Comparison of ENCODE assay signal across 8 cellular contexts in the genomic region with DNA sequence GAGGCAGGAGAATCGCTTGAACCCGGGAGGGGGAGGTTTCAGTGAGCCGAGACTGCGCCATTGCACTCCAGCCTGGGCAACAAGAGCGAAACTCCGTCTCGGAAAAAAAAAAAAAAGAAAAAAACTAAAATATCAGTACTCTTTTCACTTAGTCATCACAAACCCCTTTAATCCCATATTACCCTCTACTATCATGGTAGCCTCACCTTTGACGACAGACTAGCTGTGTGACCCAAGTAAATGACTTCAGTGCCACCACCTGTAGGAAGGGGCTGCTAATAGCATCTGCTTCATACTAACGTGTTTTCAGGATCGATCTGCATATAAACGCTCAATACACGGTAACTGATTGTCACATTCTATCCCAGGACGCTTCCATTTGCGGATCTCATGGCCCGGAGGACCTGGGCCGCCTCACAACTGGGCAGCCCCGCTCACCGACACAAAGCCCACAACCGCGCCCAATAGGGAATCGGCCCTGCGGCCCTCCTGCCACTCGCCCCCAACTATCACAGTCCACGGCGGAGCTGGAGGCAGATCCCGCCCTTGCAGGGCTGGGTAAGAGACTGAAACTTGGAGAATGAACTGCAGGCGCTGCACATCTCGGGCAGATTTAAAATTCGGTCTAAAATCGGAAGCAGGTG. TPM values are rescaled to one million over a fixed set of nuclear protein-coding genes. Genes with fewer than 3 reads are reported as not detected.
A peak's percentile ranks its signal among the peaks of the same experiment; 100 is the strongest.
DNase-seq lines count a peak whose midpoint lies in the region; ATAC-seq, FAIRE-seq and TF ChIP-seq lines count a peak whose summit lies in the region.

No MANE protein-coding gene starts in this region.

- H3K27ac Mint-ChIP-seq in activated naive CD8-positive, alpha-beta T cell treated with anti-CD3 and anti-CD28 coated beads, Interleukin-2, amount 10 ng/mL, durations not matched to agents 7 days and 5 days = peak overlapping the region; percentile 89

- CTCF ChIA-PET in BJ (lab: Yijun Ruan, JAX) = interaction anchor here (0.7 to 2.7 kb wide), 4 partner anchors 14 to 153 kb away, joined by 3 to 11 read pairs (median 6); no protein-coding TSS in a partner anchor

- H3K36me3 Mint-ChIP-seq in activated naive CD8-positive, alpha-beta T cell treated with anti-CD3 and anti-CD28 coated beads, Interleukin-2, amount 10 ng/mL, durations not matched to agents 7 days and 5 days = peaks cover 33% of the 10 kb centered on the region

- H3K9me3 Mint-ChIP-seq in activated naive CD8-positive, alpha-beta T cell treated with anti-CD3 and anti-CD28 coated beads, Interleukin-2, amount 10 ng/mL, durations not matched to agents 7 days and 5 days = peaks cover 6% of the 10 kb centered on the region

- no peak for FAIRE-seq in small intestine (lab: Jason Lieb, UNC)

- 12 to 15% (median 15%) methylated on average over 30 of the region's 30 CpGs for WGBS in small intestine, 3 donors

- DNase-seq in BJ (ENCODE audit: low read depth) = no peak
- peak; percentile 69 for DNase-seq in NCI-H510A treated with DMSO at 0.1 percent for 48 hours (lab: John Stamatoyannopoulos, UW)
- no peak for DNase-seq in activated naive CD8-positive, alpha-beta T cell treated with anti-CD3 and anti-CD28 coated beads, Interleukin-2, amount 10 ng/mL, durations not matched to agents 7 days and 5 days
- no peak for DNase-seq in small intestine
- DNase-seq in 8988T = no peak

- ATAC-seq in GM18873 (IDR thresholded peaks at IDR 0.05; ENCODE audit: low FRiP score, unreplicated experiment) (peak; percentile 20), HG03066 (IDR thresholded peaks at IDR 0.05; ENCODE audit: low read depth, unreplicated experiment) (peak; percentile 22)
- peak; percentile 34 for ATAC-seq in activated naive CD8-positive, alpha-beta T cell treated with anti-CD3 and anti-CD28 coated beads, Interleukin-2, amount 10 ng/mL, durations not matched to agents 7 days and 5 days (ENCODE audit: low read depth)

- peaks cover 10% of the 10 kb centered on the region for H3K27me3 Mint-ChIP-seq in activated naive CD8-positive, alpha-beta T cell treated with anti-CD3 and anti-CD28 coated beads, Interleukin-2, amount 10 ng/mL, durations not matched to agents 7 days and 5 days

- POLR2A ChIA-PET in BJ (lab: Charles Lee) = interaction anchor here (0.9 kb wide), 1 partner anchor 162 kb away, joined by 5 read pairs; no protein-coding TSS in a partner anchor
- POLR2A ChIA-PET in activated naive CD8-positive, alpha-beta T cell treated with anti-CD3 and anti-CD28 coated beads, Interleukin-2, amount 10 ng/mL, durations not matched to agents 7 days and 5 days (lab: Charles Lee) = interaction anchor here (0.7 to 3.4 kb wide), 24 partner anchors 9 to 244 kb away, joined by 3 to 42 read pairs (median 5); a partner anchor contains a TSS

- H3K9ac ChIP-seq in iPS-18a (ENCODE audit: low read length) = peak overlapping the region; percentile 85

- peak overlapping the region; percentile 74 for H3K4me3 ChIP-seq in BJ (ENCODE audit: low read depth, low read length)
- peak overlapping the region; percentile 90 for H3K4me3 ChIP-seq in iPS-18a (ENCODE audit: low read length)
- peak overlapping the region; percentile 43 to 67 for H3K4me3 ChIP-seq in small intestine (ENCODE audit: low read depth in 1 of 2, low read length in 2 of 2)

- peaks cover 23% of the 10 kb centered on the region for H3K4me1 Mint-ChIP-seq in activated naive CD8-positive, alpha-beta T cell treated with anti-CD3 and anti-CD28 coated beads, Interleukin-2, amount 10 ng/mL, durations not matched to agents 7 days and 5 days

- peak overlapping the region; percentile 97 for H3K27ac ChIP-seq in iPS-18a (ENCODE audit: low read length)
- peak overlapping the region in 1 of 2 donors; percentile 100 for H3K27ac ChIP-seq in small intestine (ENCODE audit: low read depth in 1 of 2, low read length in 1 of 2)

- H3K4me3 Mint-ChIP-seq in activated naive CD8-positive, alpha-beta T cell treated with anti-CD3 and anti-CD28 coated beads, Interleukin-2, amount 10 ng/mL, durations not matched to agents 7 days and 5 days = peak overlapping the region; percentile 88

- H3K4me1 ChIP-seq in iPS-18a (ENCODE audit: control insufficient read depth, low read depth, low read length) (peaks cover 3% of the 10 kb centered on the region), small intestine (ENCODE audit: control insufficient read depth in 2 of 2, insufficient read depth in 1 of 2, low read depth in 1 of 2, low read length in 1 of 2) (peaks cover 4 to 8% of the 10 kb centered on the region in 2 donors)

- peaks cover 6% of the 10 kb centered on the region for H3K36me3 ChIP-seq in BJ (ENCODE audit: control insufficient read depth, insufficient read depth, low read length)
- peaks cover 14% of the 10 kb centered on the region for H3K36me3 ChIP-seq in iPS-18a (ENCODE audit: control insufficient read depth, low read depth, low read length)
- peaks cover 5 to 10% of the 10 kb centered on the region in 2 donors for H3K36me3 ChIP-seq in small intestine (ENCODE audit: control insufficient read depth in 2 of 2, insufficient read depth in 2 of 2, low read length in 2 of 2)

- TF ChIP-seq CTCF in BJ (IDR thresholded peaks at IDR 0.05; ENCODE audit: insufficient read depth, low read depth, low read length) = no peak

- H3K27me3 ChIP-seq in BJ (ENCODE audit: control insufficient read depth, insufficient read depth, low read length) (no peaks in the 10 kb centered on the region), iPS-18a (ENCODE audit: control insufficient read depth, insufficient read depth, low read length) (peaks cover 2% of the 10 kb centered on the region), small intestine (ENCODE audit: control insufficient read depth in 2 of 2, insufficient read depth in 2 of 2, low read length in 2 of 2) (no peaks in the 10 kb centered on the region)

- H3K9me3 ChIP-seq in iPS-18a (ENCODE audit: control insufficient read depth, low read depth, low read length) (peaks cover 5% of the 10 kb centered on the region), small intestine (ENCODE audit: control insufficient read depth, low read depth) (no peaks in the 10 kb centered on the region)

RNA-seq across cellular contexts. Expression of a gene that starts 1.1 kb away (rescaled TPM):
- polyA plus RNA-seq in BJ (2011; rRNA removed) (12.9 and 14.2 TPM in 2 replicates), small intestine (10 to 100 TPM; 11.0 to 15.9 (median 12.4) TPM)
- 10.5 and 11.6 TPM in 2 replicates for polyA minus RNA-seq in BJ (2011; rRNA and poly(A)+ RNA removed)
- 10 to 100 TPM; 34.7 to 36.7 TPM for total RNA-seq in activated naive CD8-positive, alpha-beta T cell treated with anti-CD3 and anti-CD28 coated beads, Interleukin-2, amount 10 ng/mL, durations not matched to agents 7 days and 5 days

RNA-seq across cellular contexts. Expression of a gene that starts 23.0 kb away (rescaled TPM):
- polyA plus RNA-seq in BJ (2011; rRNA removed) (2.0 and 3.7 TPM in 2 replicates), small intestine (1 to 10 TPM in 2 of 3 donors, under 1 TPM in 1; 0.89 to 2.2 (median 1.6) TPM)
- polyA minus RNA-seq in BJ (2011; rRNA and poly(A)+ RNA removed) = 1.8 and 2.7 TPM in 2 replicates
- 10 to 100 TPM; 10.3 to 12.1 TPM for total RNA-seq in activated naive CD8-positive, alpha-beta T cell treated with anti-CD3 and anti-CD28 coated beads, Interleukin-2, amount 10 ng/mL, durations not matched to agents 7 days and 5 days

RNA-seq across cellular contexts. Expression of a gene that starts 23.1 kb away (rescaled TPM):
- polyA plus RNA-seq in BJ (2011; rRNA removed) (9.6 and 13.6 TPM in 2 replicates), small intestine (10 to 100 TPM; 12.2 to 18.1 (median 15.9) TPM)
- polyA minus RNA-seq in BJ (2011; rRNA and poly(A)+ RNA removed) = 5.6 and 5.8 TPM in 2 replicates
- total RNA-seq in activated naive CD8-positive, alpha-beta T cell treated with anti-CD3 and anti-CD28 coated beads, Interleukin-2, amount 10 ng/mL, durations not matched to agents 7 days and 5 days = 10 to 100 TPM; 63.6 to 63.8 TPM

RNA-seq across cellular contexts. Expression of a gene that starts 25.8 kb away (rescaled TPM):
- polyA plus RNA-seq in BJ (2011; rRNA removed) (not detected in 2 replicates), small intestine (under 1 TPM in 1 of 3 donors, not detected in 2; 0.58 TPM)
- polyA minus RNA-seq in BJ (2011; rRNA and poly(A)+ RNA removed) = not detected in 2 replicates
- total RNA-seq in activated naive CD8-positive, alpha-beta T cell treated with anti-CD3 and anti-CD28 coated beads, Interleukin-2, amount 10 ng/mL, durations not matched to agents 7 days and 5 days = under 1 TPM; 0.23 to 0.39 TPM

RNA-seq across cellular contexts. Expression of a gene that starts 47.3 kb away (rescaled TPM):
- polyA plus RNA-seq in BJ (2011; rRNA removed) (4.0 and 4.8 TPM in 2 replicates), small intestine (1 to 10 TPM; 3.8 to 5.4 (median 4.3) TPM)
- polyA minus RNA-seq in BJ (2011; rRNA and poly(A)+ RNA removed) = 5.0 and 6.8 TPM in 2 replicates
- total RNA-seq in activated naive CD8-positive, alpha-beta T cell treated with anti-CD3 and anti-CD28 coated beads, Interleukin-2, amount 10 ng/mL, durations not matched to agents 7 days and 5 days = 10 to 100 TPM; 16.5 to 19.5 TPM
